ENCODE assay signal across 15 cellular contexts in genomic region chr14:95703341-95703740, GRCh38. TPM values are rescaled to one million over a fixed set of nuclear protein-coding genes. Genes with fewer than 3 reads are reported as not detected.
DNase-seq lines count a peak whose midpoint lies in the region; ATAC-seq and TF ChIP-seq lines count a peak whose summit lies in the region.
"Had no signal": no experiment of that assay in that cellular context is flagged by ENCODE, and none has a peak within 500 bp of the region (broad histone marks: within the 10 kb centered on the region; RNA-seq: fewer than 3 reads in every experiment).

No MANE protein-coding gene starts in this region.

- in situ Hi-C loops in KBM-7 (cut with MboI; ENCODE audit: low pct_unique_long_range_greater_than_20kb, low sequenced_read_pairs) = no loop called here

- CTCF ChIA-PET in activated B cell treated with CpG ODN at 0.5 μM for 24 hours (lab: Charles Lee) = interaction anchor here (1.5 kb wide), 1 partner anchor 71 kb away, joined by 5 read pairs; no protein-coding TSS in a partner anchor

- no peaks in the 10 kb centered on the region for H3K27me3 ChIP-seq in BLaER1 treated with 17β-estradiol and CSF1 and Interleukin-3, amounts not matched to agents 10 nM and 100 nM
- H3K27me3 ChIP-seq in OCI-LY1 (ENCODE audit: insufficient read depth, low read length) = no peaks in the 10 kb centered on the region

- no peaks in the 10 kb centered on the region for H4K20me1 ChIP-seq in BLaER1 treated with 17β-estradiol and CSF1 and Interleukin-3, amounts not matched to agents 10 nM and 100 nM
- H4K20me1 ChIP-seq in OCI-LY1 (ENCODE audit: insufficient read depth, low read length) = no peaks in the 10 kb centered on the region

- H3K27me3 Mint-ChIP-seq in activated B cell treated with CpG ODN at 0.5 μM for 24 hours = peaks cover 2% of the 10 kb centered on the region

- H3K9ac ChIP-seq in BLaER1 treated with 17β-estradiol and CSF1 and Interleukin-3, amounts not matched to agents 10 nM and 100 nM = peak overlapping the region in 1 of 11 experiments; percentile 26; a peak in 1 of 22 replicates
- H3K9ac ChIP-seq in OCI-LY1 (ENCODE audit: low read length) = peak overlapping the region; percentile 40; the same call in 1 of the 2 replicates

- no peak for ATAC-seq in activated B cell treated with CpG ODN at 0.5 μM for 24 hours (ENCODE audit: low read depth)
- no peak for ATAC-seq in SK-N-SH treated with all-trans-retinoic acid at 6 μM for 48 hours
- no peak for ATAC-seq in GM19035 (IDR thresholded peaks at IDR 0.05; ENCODE audit: unreplicated experiment)
- ATAC-seq: CD8-positive, alpha-beta T cell; HepG2 had no signal

- H3K4me1 ChIP-seq in BLaER1 treated with 17β-estradiol and CSF1 and Interleukin-3, amounts not matched to agents 10 nM and 100 nM = peaks cover 35 to 99% (median 85%) of the 10 kb centered on the region in 10 experiments
- peaks cover 94% of the 10 kb centered on the region for H3K4me1 ChIP-seq in OCI-LY1 (ENCODE audit: insufficient read depth, low read length, severe bottlenecking)

- H3K36me3 Mint-ChIP-seq in activated B cell treated with CpG ODN at 0.5 μM for 24 hours (ENCODE audit: low read depth) = peaks cover 2% of the 10 kb centered on the region
- H3K36me3 Mint-ChIP-seq: CD8-positive, alpha-beta T cell had no signal

- POLR2A ChIA-PET in activated B cell treated with CpG ODN at 0.5 μM for 24 hours (lab: Charles Lee) = interaction anchor here (0.7 to 1.3 kb wide), 2 partner anchors 8 to 48 kb away, joined by 6 to 8 read pairs; no protein-coding TSS in a partner anchor

- H3K79me2 ChIP-seq in OCI-LY1 (ENCODE audit: insufficient read depth, low read length) = no peaks in the 10 kb centered on the region

- H3K4me3 Mint-ChIP-seq in activated B cell treated with CpG ODN at 0.5 μM for 24 hours = peak overlapping the region; percentile 3
- H3K4me3 Mint-ChIP-seq: CD8-positive, alpha-beta T cell; H9; IgD-negative memory B cell had no signal

- intact Hi-C loops in activated B cell treated with CpG ODN at 0.5 μM for 24 hours (cut with micrococcal nuclease) = no loop called here

- peaks cover 2% of the 10 kb centered on the region for H3K9me3 Mint-ChIP-seq in activated B cell treated with CpG ODN at 0.5 μM for 24 hours
- H3K9me3 Mint-ChIP-seq: CD8-positive, alpha-beta T cell; IgD-negative memory B cell had no signal

- H3F3A ChIP-seq in OCI-LY1 (ENCODE audit: insufficient read depth, low read length) = peaks cover 23% of the 10 kb centered on the region; the same call in 1 of the 2 replicates

- H3K4me2 ChIP-seq in BLaER1 treated with 17β-estradiol and CSF1 and Interleukin-3, amounts not matched to agents 10 nM and 100 nM = peak overlapping the region; percentile 41 to 93 (median 63); a peak in 20 of 22 replicates
- peak overlapping the region; percentile 56; the same call in 1 of the 2 replicates for H3K4me2 ChIP-seq in OCI-LY1 (ENCODE audit: low read length)

- peak overlapping the region in 1 of 10 experiments; percentile 17; a peak in 1 of 20 replicates for H3K4me3 ChIP-seq in BLaER1 treated with 17β-estradiol and CSF1 and Interleukin-3, amounts not matched to agents 10 nM and 100 nM
- no peak overlapping the region for H3K4me3 ChIP-seq in OCI-LY1 (ENCODE audit: low read depth, low read length, poor library complexity, severe bottlenecking)

- H3K36me3 ChIP-seq in BLaER1 treated with 17β-estradiol and CSF1 and Interleukin-3, amounts not matched to agents 10 nM and 100 nM = peaks cover 0 to 12% (median 0%) of the 10 kb centered on the region in 11 experiments; a peak in 1 of 22 replicates
- H3K36me3 ChIP-seq in OCI-LY1 (ENCODE audit: insufficient read depth, low read length) = peaks cover under 1% of the 10 kb centered on the region; the same call in 1 of the 2 replicates

- TF ChIP-seq CTCF in OCI-LY1 (IDR thresholded peaks at IDR 0.05; ENCODE audit: low read length) (no peak), activated B cell treated with CpG ODN at 0.5 μM for 24 hours (IDR thresholded peaks at IDR 0.05) (no peak)

- H3K27ac ChIP-seq in BLaER1 treated with 17β-estradiol and CSF1 and Interleukin-3, amounts not matched to agents 10 nM and 100 nM = peak overlapping the region in 5 of 11 experiments; percentile 15 to 50 (median 41); a peak in 11 of 22 replicates
- H3K27ac ChIP-seq in OCI-LY1 (ENCODE audit: low read depth, low read length, poor library complexity, severe bottlenecking) = peak overlapping the region; percentile 97

- peak overlapping the region; percentile 94 for H3K27ac Mint-ChIP-seq in activated B cell treated with CpG ODN at 0.5 μM for 24 hours
- H3K27ac Mint-ChIP-seq: CD8-positive, alpha-beta T cell; H9; IgD-negative memory B cell had no signal

- H3K4me1 Mint-ChIP-seq in activated B cell treated with CpG ODN at 0.5 μM for 24 hours = peaks cover 85% of the 10 kb centered on the region

- DNase-seq in activated B cell treated with CpG ODN at 0.5 μM for 24 hours = no peak
- no peak for DNase-seq in KBM-7
- DNase-seq in NCI-H2171 treated with DMSO at 0.1 percent for 48 hours (lab: John Stamatoyannopoulos, UW) = no peak
- DNase-seq: ACHN; Calu3; CD8-positive, alpha-beta T cell; DMS79 treated with DMSO at 0.1 percent for 48 hours; GF-D8; H9 had no signal

- H3K9me3 ChIP-seq in BLaER1 treated with 17β-estradiol and CSF1 and Interleukin-3, amounts not matched to agents 10 nM and 100 nM (replicated peaks in 1 of 11) = no peaks in the 10 kb centered on the region; a peak in 1 of 22 replicates
- no peaks in the 10 kb centered on the region for H3K9me3 ChIP-seq in OCI-LY1 (ENCODE audit: low read length)

- H3K9me2 ChIP-seq in OCI-LY1 (ENCODE audit: low read depth, low read length) = no peaks in the 10 kb centered on the region

- no peak overlapping the region for H2AFZ ChIP-seq in OCI-LY1 (ENCODE audit: low read length)

TF ChIP-seq in SK-N-SH treated with all-trans-retinoic acid at 6 μM for 48 hours, 23 proteins besides CTCF, POLR2A, EP300 and RAD21 (continues in another document):
- TF ChIP-seq CSDC2 (CRISPR knock-in tag; IDR thresholded peaks at IDR 0.05) (no peak), ESRRG (CRISPR knock-in tag; IDR thresholded peaks at IDR 0.05) (no peak), ZFP30 (CRISPR knock-in tag; IDR thresholded peaks at IDR 0.05) (no peak), PPARA (CRISPR knock-in tag; IDR thresholded peaks at IDR 0.05; ENCODE audit: borderline replicate concordance) (no peak), ZNF565 (CRISPR knock-in tag; conservative IDR thresholded peaks at IDR 0.05; ENCODE audit: low read depth) (no peak), ZNF8 (CRISPR knock-in tag; IDR thresholded peaks at IDR 0.05) (no peak), PATZ1 (CRISPR knock-in tag; IDR thresholded peaks at IDR 0.05; ENCODE audit: borderline replicate concordance) (no peak), ISL1 (CRISPR knock-in tag; IDR thresholded peaks at IDR 0.05) (no peak), ZNF70 (CRISPR knock-in tag; IDR thresholded peaks at IDR 0.05) (no peak), CREB5 (CRISPR knock-in tag; IDR thresholded peaks at IDR 0.05; ENCODE audit: low read depth) (no peak), RARB (CRISPR knock-in tag; IDR thresholded peaks at IDR 0.05) (no peak), ZFP3 (CRISPR knock-in tag; IDR thresholded peaks at IDR 0.05) (no peak)
- TF ChIP-seq, protein P1, sequence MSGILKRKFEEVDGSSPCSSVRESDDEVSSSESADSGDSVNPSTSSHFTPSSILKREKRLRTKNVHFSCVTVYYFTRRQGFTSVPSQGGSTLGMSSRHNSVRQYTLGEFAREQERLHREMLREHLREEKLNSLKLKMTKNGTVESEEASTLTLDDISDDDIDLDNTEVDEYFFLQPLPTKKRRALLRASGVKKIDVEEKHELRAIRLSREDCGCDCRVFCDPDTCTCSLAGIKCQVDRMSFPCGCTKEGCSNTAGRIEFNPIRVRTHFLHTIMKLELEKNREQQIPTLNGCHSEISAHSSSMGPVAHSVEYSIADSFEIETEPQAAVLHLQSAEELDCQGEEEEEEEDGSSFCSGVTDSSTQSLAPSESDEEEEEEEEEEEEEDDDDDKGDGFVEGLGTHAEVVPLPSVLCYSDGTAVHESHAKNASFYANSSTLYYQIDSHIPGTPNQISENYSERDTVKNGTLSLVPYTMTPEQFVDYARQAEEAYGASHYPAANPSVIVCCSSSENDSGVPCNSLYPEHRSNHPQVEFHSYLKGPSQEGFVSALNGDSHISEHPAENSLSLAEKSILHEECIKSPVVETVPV (CRISPR knock-in tag; IDR thresholded peaks at IDR 0.05) = no peak

RNA-seq across cellular contexts. Expression of gene TCL1A, which starts 10.6 kb away (rescaled TPM):
- 228 and 234 TPM in 2 replicates for total RNA-seq in activated B cell treated with CpG ODN at 0.5 μM for 24 hours
- total RNA-seq: Calu3, H9, HepG2 had no signal

RNA-seq across cellular contexts. Expression of gene TCL1B, which starts 17.1 kb away (rescaled TPM):
- 1.1 and 1.2 TPM in 2 replicates for total RNA-seq in activated B cell treated with CpG ODN at 0.5 μM for 24 hours
- total RNA-seq: Calu3; CD8-positive, alpha-beta T cell; HepG2 had no signal
